Comparison of ENCODE assay signal across 11 cellular contexts in the genomic region with DNA sequence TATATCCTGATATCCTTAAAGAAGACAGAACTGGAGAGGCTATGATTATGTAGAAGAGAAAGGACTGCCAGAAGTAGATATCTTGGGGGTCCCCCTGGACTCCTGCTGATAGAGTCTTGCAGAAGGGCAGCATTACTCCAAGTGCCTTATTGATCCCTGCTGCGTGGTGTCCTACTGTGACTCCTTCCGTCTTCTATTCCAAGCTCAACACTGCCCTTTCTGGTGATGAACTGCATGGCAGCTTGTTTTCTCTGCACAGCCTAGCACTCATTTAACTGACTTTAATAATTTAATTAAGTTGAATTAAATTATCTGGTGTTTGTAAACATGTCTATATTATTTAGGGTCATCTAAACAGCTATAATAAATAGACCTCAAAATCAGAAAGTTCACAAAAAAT.
A peak's percentile ranks its signal among the peaks of the same experiment; 100 is the strongest.
DNase-seq lines count a peak whose midpoint lies in the region; ATAC-seq and TF ChIP-seq lines count a peak whose summit lies in the region.
"Had no signal": no experiment of that assay in that cellular context is flagged by ENCODE, and none has a peak within 500 bp of the region (broad histone marks: within the 10 kb centered on the region; RNA-seq: fewer than 3 reads in every experiment).

No MANE protein-coding gene starts in this region.

- H3K79me2 ChIP-seq in SK-N-SH (ENCODE audit: insufficient read depth) (no peaks in the 10 kb centered on the region), OCI-LY3 (ENCODE audit: low read length) (no peaks in the 10 kb centered on the region), smooth muscle cell (ENCODE audit: low read depth) (no peaks in the 10 kb centered on the region)

- no peak overlapping the region for H2AK5ac ChIP-seq in mesenchymal stem cell (ENCODE audit: low read length, severe bottlenecking)

- H3K4me1 ChIP-seq in SK-N-SH (ENCODE audit: control insufficient read depth in 1 of 2, insufficient read depth in 2 of 2, low read depth in 1 of 2, low read length in 1 of 2) (no peaks in the 10 kb centered on the region; a peak in 1 of 4 replicates), OCI-LY3 (ENCODE audit: low read length) (no peaks in the 10 kb centered on the region), smooth muscle cell (ENCODE audit: low read depth) (no peaks in the 10 kb centered on the region), mesenchymal stem cell (ENCODE audit: control insufficient read depth, insufficient read depth, low read depth, low read length) (no peaks in the 10 kb centered on the region)
- H3K4me1 ChIP-seq: Peyer's patch, tibial nerve had no signal

- TF ChIP-seq EP300 in SK-N-SH (IDR thresholded peaks at IDR 0.05; ENCODE audit: borderline replicate concordance in 1 of 2, low read depth in 1 of 2, low read length in 1 of 2): no peak

- no peak overlapping the region for H3K4me3 ChIP-seq in SK-N-SH (ENCODE audit: low read depth in 2 of 2, low read length in 1 of 2)
- no peak overlapping the region for H3K4me3 ChIP-seq in OCI-LY3 (ENCODE audit: low read length)
- H3K4me3 ChIP-seq in fibroblast of mammary gland (ENCODE audit: control insufficient read depth, low read depth, low read length): no peak overlapping the region
- H3K4me3 ChIP-seq in smooth muscle cell: no peak overlapping the region
- no peak overlapping the region for H3K4me3 ChIP-seq in mesenchymal stem cell (ENCODE audit: insufficient read depth in 1 of 2, low read depth in 1 of 2, low read length in 2 of 2)
- H3K4me3 ChIP-seq: Peyer's patch, tibial nerve had no signal

- H3K27ac ChIP-seq in SK-N-SH (ENCODE audit: low read depth in 2 of 2, low read length in 1 of 2) (no peak overlapping the region), OCI-LY3 (ENCODE audit: low read length) (no peak overlapping the region), smooth muscle cell (ENCODE audit: low read depth) (no peak overlapping the region), mesenchymal stem cell (ENCODE audit: low read length, poor library complexity, severe bottlenecking) (no peak overlapping the region)
- H3K27ac ChIP-seq: Peyer's patch, tibial nerve had no signal

- H3K18ac ChIP-seq in mesenchymal stem cell (ENCODE audit: low read depth in 1 of 2, low read length in 2 of 2): no peak overlapping the region

- H2BK5ac ChIP-seq in mesenchymal stem cell (ENCODE audit: low read depth, low read length, poor library complexity, severe bottlenecking): no peak overlapping the region

- 100% methylated on average over 2 of the region's 2 CpGs for WGBS in SK-N-SH (ENCODE audit: low lambda C conversion rate)
- WGBS in smooth muscle cell (ENCODE audit: low lambda C conversion rate): 40% methylated on average over 2 of the region's 2 CpGs
- 60% methylated on average over 1 of the region's 2 CpGs for WGBS in mesenchymal stem cell

- H3K9me2 ChIP-seq in SK-N-SH: no peaks in the 10 kb centered on the region

- H3K9ac ChIP-seq in SK-N-SH (no peak overlapping the region), OCI-LY3 (ENCODE audit: low read length) (no peak overlapping the region), smooth muscle cell (ENCODE audit: low read depth) (no peak overlapping the region), mesenchymal stem cell (ENCODE audit: low read length) (no peak overlapping the region)

- H4K20me1 ChIP-seq in SK-N-SH (ENCODE audit: insufficient read depth) (no peaks in the 10 kb centered on the region), OCI-LY3 (ENCODE audit: insufficient read depth, low read length) (no peaks in the 10 kb centered on the region), smooth muscle cell (ENCODE audit: low read depth) (no peaks in the 10 kb centered on the region)

- CTCF ChIA-PET in SK-N-SH (lab: Yijun Ruan, JAX): no interaction called here

- no peaks in the 10 kb centered on the region for H3K36me3 ChIP-seq in SK-N-SH (replicated peaks in 1 of 2; ENCODE audit: control insufficient read depth in 1 of 2, insufficient read depth in 2 of 2, low read length in 1 of 2)
- H3K36me3 ChIP-seq in OCI-LY3 (replicated peaks; ENCODE audit: low read depth, low read length): no peaks in the 10 kb centered on the region
- no peaks in the 10 kb centered on the region for H3K36me3 ChIP-seq in smooth muscle cell (ENCODE audit: low read depth)
- no peaks in the 10 kb centered on the region for H3K36me3 ChIP-seq in mesenchymal stem cell (ENCODE audit: control insufficient read depth in 1 of 2, insufficient read depth in 2 of 2, low read depth in 1 of 2, low read length in 2 of 2)
- H3K36me3 ChIP-seq: Peyer's patch, tibial nerve had no signal

- H4K91ac ChIP-seq in mesenchymal stem cell (ENCODE audit: low read length): no peak overlapping the region

- no peak overlapping the region for H2BK15ac ChIP-seq in mesenchymal stem cell (ENCODE audit: low read depth, poor library complexity, severe bottlenecking)

- no peak overlapping the region for H2BK12ac ChIP-seq in mesenchymal stem cell (ENCODE audit: low read length in 2 of 2)

- H2AFZ ChIP-seq in SK-N-SH (ENCODE audit: low read depth) (no peak overlapping the region), OCI-LY3 (ENCODE audit: low read depth, low read length) (no peak overlapping the region), smooth muscle cell (ENCODE audit: low read depth) (no peak overlapping the region), mesenchymal stem cell (ENCODE audit: low read depth, low read length) (no peak overlapping the region)

- H3K4ac ChIP-seq in mesenchymal stem cell (ENCODE audit: low read depth in 1 of 2, low read length in 2 of 2): no peak overlapping the region

- DNase-seq in SK-N-SH: no peak
- peak; percentile 12 for DNase-seq in fibroblast of mammary gland (ENCODE audit: low read depth)
- no peak for DNase-seq in smooth muscle cell (lab: John Stamatoyannopoulos, UW; ENCODE audit: unreplicated experiment)
- DNase-seq in NCI-H2196 (lab: John Stamatoyannopoulos, UW; ENCODE audit: unreplicated experiment): no peak
- DNase-seq in mesenchymal stem cell: no peak
- DNase-seq in D341Med (ENCODE audit: low spot score): no peak
- DNase-seq: NCI-H2029, Peyer's patch had no signal

- no peak for TF ChIP-seq RAD21 in SK-N-SH (IDR thresholded peaks at IDR 0.05; ENCODE audit: low read length)

- no peak for ATAC-seq in SK-N-SH treated with all-trans-retinoic acid at 6 μM for 48 hours

- H3K27me3 ChIP-seq in SK-N-SH (ENCODE audit: insufficient read depth): no peaks in the 10 kb centered on the region
- no peaks in the 10 kb centered on the region for H3K27me3 ChIP-seq in OCI-LY3 (ENCODE audit: low read depth, low read length)
- H3K27me3 ChIP-seq in smooth muscle cell (ENCODE audit: low read depth): no peaks in the 10 kb centered on the region
- no peaks in the 10 kb centered on the region for H3K27me3 ChIP-seq in mesenchymal stem cell (ENCODE audit: control insufficient read depth in 1 of 2, insufficient read depth in 1 of 2, low read length in 2 of 2)
- H3K27me3 ChIP-seq: Peyer's patch, tibial nerve had no signal

- POLR2A ChIA-PET in SK-N-SH (lab: Yijun Ruan, JAX): no interaction called here

- H3K79me1 ChIP-seq in mesenchymal stem cell (replicated peaks; ENCODE audit: low read length, poor library complexity, severe bottlenecking): no peaks in the 10 kb centered on the region

- H4K8ac ChIP-seq in mesenchymal stem cell (ENCODE audit: low read length): no peak overlapping the region

- TF ChIP-seq CTCF in SK-N-SH (IDR thresholded peaks at IDR 0.05): peak; percentile 15; the same call in 1 of the 2 replicates
- peak; percentile 28 for TF ChIP-seq CTCF in OCI-LY3 (IDR thresholded peaks at IDR 0.05; ENCODE audit: low read depth, low read length)
- TF ChIP-seq CTCF in fibroblast of mammary gland (conservative IDR thresholded peaks at IDR 0.05; ENCODE audit: control insufficient read depth, insufficient read depth, low read depth, low read length): peak; percentile 26
- peak; percentile 23 for TF ChIP-seq CTCF in smooth muscle cell (IDR thresholded peaks at IDR 0.05; ENCODE audit: borderline replicate concordance, insufficient read depth, poor library complexity, severe bottlenecking)

- H3K9me3 ChIP-seq in SK-N-SH (no peaks in the 10 kb centered on the region), OCI-LY3 (ENCODE audit: insufficient read depth, low read length) (no peaks in the 10 kb centered on the region), smooth muscle cell (replicated peaks; ENCODE audit: low read depth) (no peaks in the 10 kb centered on the region), mesenchymal stem cell (ENCODE audit: control insufficient read depth, low read length) (no peaks in the 10 kb centered on the region)
- H3K9me3 ChIP-seq: Peyer's patch, tibial nerve had no signal

- H3F3A ChIP-seq in SK-N-SH (replicated peaks; ENCODE audit: insufficient read depth): no peaks in the 10 kb centered on the region
- H3F3A ChIP-seq in smooth muscle cell (ENCODE audit: low read depth): no peaks in the 10 kb centered on the region

- no peak overlapping the region for H3K4me2 ChIP-seq in SK-N-SH
- H3K4me2 ChIP-seq in OCI-LY3 (ENCODE audit: low read length): no peak overlapping the region
- H3K4me2 ChIP-seq in smooth muscle cell: no peak overlapping the region
- no peak overlapping the region for H3K4me2 ChIP-seq in mesenchymal stem cell (ENCODE audit: low read length, poor library complexity, severe bottlenecking)

- H2BK120ac ChIP-seq in mesenchymal stem cell (ENCODE audit: low read depth, low read length): no peak overlapping the region

- no peak overlapping the region for H3K23ac ChIP-seq in mesenchymal stem cell (ENCODE audit: low read length in 2 of 2)

- no peak overlapping the region for H3K14ac ChIP-seq in mesenchymal stem cell (ENCODE audit: low read length in 2 of 2)

TF ChIP-seq in SK-N-SH, 30 proteins besides CTCF, POLR2A, EP300 and RAD21 (continues in another document):
- TF ChIP-seq SMC3 (IDR thresholded peaks at IDR 0.05; ENCODE audit: low read depth, low read length): no peak
- TF ChIP-seq, protein P1, sequence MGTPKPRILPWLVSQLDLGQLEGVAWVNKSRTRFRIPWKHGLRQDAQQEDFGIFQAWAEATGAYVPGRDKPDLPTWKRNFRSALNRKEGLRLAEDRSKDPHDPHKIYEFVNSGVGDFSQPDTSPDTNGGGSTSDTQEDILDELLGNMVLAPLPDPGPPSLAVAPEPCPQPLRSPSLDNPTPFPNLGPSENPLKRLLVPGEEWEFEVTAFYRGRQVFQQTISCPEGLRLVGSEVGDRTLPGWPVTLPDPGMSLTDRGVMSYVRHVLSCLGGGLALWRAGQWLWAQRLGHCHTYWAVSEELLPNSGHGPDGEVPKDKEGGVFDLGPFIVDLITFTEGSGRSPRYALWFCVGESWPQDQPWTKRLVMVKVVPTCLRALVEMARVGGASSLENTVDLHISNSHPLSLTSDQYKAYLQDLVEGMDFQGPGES (IDR thresholded peaks at IDR 0.05; ENCODE audit: low read depth, low read length): no peak

TF ChIP-seq in SK-N-SH treated with all-trans-retinoic acid at 6 μM for 48 hours, 23 proteins besides CTCF, POLR2A, EP300 and RAD21 (continues in another document):
- TF ChIP-seq CSDC2 (CRISPR knock-in tag; IDR thresholded peaks at IDR 0.05): no peak
- no peak for TF ChIP-seq ZNF8 (CRISPR knock-in tag; IDR thresholded peaks at IDR 0.05)
- TF ChIP-seq ISL1 (CRISPR knock-in tag; IDR thresholded peaks at IDR 0.05): no peak
